In the genomic region with DNA sequence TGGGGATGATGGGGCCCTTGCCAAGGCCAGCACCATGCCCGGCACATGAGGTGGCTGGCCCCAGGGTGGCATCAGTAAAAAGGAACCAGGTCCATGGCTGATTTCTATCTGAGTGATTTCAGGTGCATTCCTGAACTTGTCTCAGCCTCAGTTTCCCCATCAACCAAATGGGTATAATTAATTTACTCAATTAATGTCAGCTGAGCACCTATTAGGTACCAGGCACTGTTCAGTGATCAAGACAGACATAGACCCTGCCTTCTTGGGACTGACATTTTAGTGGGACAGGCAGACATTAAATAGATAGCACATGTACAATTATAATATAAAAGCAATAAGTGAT, we compare ENCODE assay signal across 8 cellular contexts. TPM values are rescaled to one million over a fixed set of nuclear protein-coding genes. Genes with fewer than 3 reads are reported as not detected.
DNase-seq lines count a peak whose midpoint lies in the region; ATAC-seq, FAIRE-seq and TF ChIP-seq lines count a peak whose summit lies in the region.

No MANE protein-coding gene starts in this region.

- H3K27me3 ChIP-seq in RWPE2 (ENCODE audit: insufficient read depth, poor library complexity, severe bottlenecking) (no peaks in the 10 kb centered on the region), endothelial cell of umbilical vein (ENCODE audit: control insufficient read depth in 2 of 2, insufficient read depth in 2 of 2, low read length in 2 of 2) (no peaks in the 10 kb centered on the region), osteoblast (ENCODE audit: insufficient read depth, low read length) (no peaks in the 10 kb centered on the region)

- TF ChIP-seq POLR2A in A549 (IDR thresholded peaks at IDR 0.05; ENCODE audit: low read length) (no peak), endothelial cell of umbilical vein (IDR thresholded peaks at IDR 0.05; ENCODE audit: low read depth, low read length) (no peak)

- H3K79me2 ChIP-seq in endothelial cell of umbilical vein (ENCODE audit: control insufficient read depth, insufficient read depth, low read length) (no peaks in the 10 kb centered on the region), osteoblast (ENCODE audit: insufficient read depth, low read length) (no peaks in the 10 kb centered on the region)

- intact Hi-C loops in endothelial cell of umbilical vein (cut with micrococcal nuclease): loop anchor here (1.0 to 5.0 kb wide), 5 partner anchors 14 to 311 kb away; a partner anchor contains a TSS

- H2AFZ ChIP-seq in endothelial cell of umbilical vein (ENCODE audit: low read depth, low read length): no peak overlapping the region
- H2AFZ ChIP-seq in osteoblast (ENCODE audit: low read length): no peak overlapping the region

- no peak for DNase-seq in A549 (ENCODE audit: low read depth in 1 of 2, low spot score in 1 of 2)
- DNase-seq in RWPE2 (ENCODE audit: low spot score): no peak
- no peak for DNase-seq in endothelial cell of umbilical vein (ENCODE audit: low read depth, low spot score)
- DNase-seq in osteoblast (ENCODE audit: insufficient read length, low spot score, missing footprints): no peak
- no peak for DNase-seq in nucleus accumbens (lab: John Stamatoyannopoulos, UW)
- DNase-seq in GDM1 (lab: John Stamatoyannopoulos, UW): no peak

- H3K4me2 ChIP-seq in A549 (peak overlapping the region; percentile 92), endothelial cell of umbilical vein (ENCODE audit: insufficient read depth, low read length) (peak overlapping the region; percentile 6), osteoblast (ENCODE audit: insufficient read depth, low read length) (peak overlapping the region; percentile 61)

- 0 out of 3 replicates have a peak overlapping the region, but pooled peaks have one; percentile 1 for H3K4me3 ChIP-seq in A549
- H3K4me3 ChIP-seq in RWPE2 (ENCODE audit: severe bottlenecking): no peak overlapping the region
- H3K4me3 ChIP-seq in endothelial cell of umbilical vein (replicated peaks in 1 of 3; ENCODE audit: insufficient read depth in 1 of 3, low read depth in 1 of 3, low read length in 3 of 3): no peak overlapping the region
- H3K4me3 ChIP-seq in osteoblast (ENCODE audit: insufficient read depth, low read length): no peak overlapping the region

- 15% methylated on average over 1 of the region's 1 CpG for WGBS in A549 (ENCODE audit: missing lambda C conversion rate)

- TF ChIP-seq EP300 in A549 (IDR thresholded peaks at IDR 0.05): no peak

- peak overlapping the region; percentile 90 to 97 for H3K27ac ChIP-seq in A549
- peak overlapping the region; percentile 76 for H3K27ac ChIP-seq in RWPE2 (ENCODE audit: poor library complexity, severe bottlenecking)
- H3K27ac ChIP-seq in endothelial cell of umbilical vein (ENCODE audit: insufficient read depth, low read depth, low read length): peak overlapping the region; percentile 89
- peak overlapping the region; percentile 89 for H3K27ac ChIP-seq in osteoblast (ENCODE audit: low read depth, low read length)

- POLR2A ChIA-PET in A549 (lab: Yijun Ruan, JAX) (interaction anchor here (0.6 to 1.7 kb wide), 8 partner anchors 14 to 275 kb away, joined by 3 to 13 read pairs (median 4); a partner anchor contains a TSS), endothelial cell of umbilical vein (lab: Charles Lee) (interaction anchor here (2.2 kb wide), 1 partner anchor 13 kb away, joined by 20 read pairs; no protein-coding TSS in a partner anchor)

- FAIRE-seq in A549 (lab: Jason Lieb, UNC): no peak
- no peak for FAIRE-seq in endothelial cell of umbilical vein (lab: Jason Lieb, UNC)

- H4K20me1 ChIP-seq in endothelial cell of umbilical vein (replicated peaks; ENCODE audit: control insufficient read depth, extremely low read depth, insufficient read depth, low read length) (no peaks in the 10 kb centered on the region), osteoblast (ENCODE audit: insufficient read depth, low read length) (peaks cover 5% of the 10 kb centered on the region)

- dilution Hi-C loops in endothelial cell of umbilical vein (cut with MboI; ENCODE audit: extremely low pct_ligation_motif_present, low sequenced_read_pairs): no loop called here

- no TSS peak for BruUV-seq in endothelial cell of umbilical vein (replicated peaks; lab: Mats Ljungman, UMichigan)

- CTCF ChIA-PET in A549 (lab: Yijun Ruan, JAX): interaction anchor here (1.0 to 3.5 kb wide), 8 partner anchors 9 to 250 kb away, joined by 3 to 23 read pairs (median 7); a partner anchor contains a TSS
- CTCF ChIA-PET in endothelial cell of umbilical vein (lab: Charles Lee): interaction anchor here (0.9 to 4.0 kb wide), 7 partner anchors 8 to 557 kb away, joined by 3 to 34 read pairs (median 8); a partner anchor contains a TSS

- no peak overlapping the region for H3K9ac ChIP-seq in endothelial cell of umbilical vein (replicated peaks; ENCODE audit: extremely low read depth, insufficient read depth, low read length)

- no peak for TF ChIP-seq RAD21 in A549 (conservative IDR thresholded peaks at IDR 0.05 in 1 of 2, IDR thresholded peaks at IDR 0.05 in 1 of 2)

- H3K9me3 ChIP-seq in A549 (0 out of 3 replicates have a peak, but pooled peaks cover 4% of the 10 kb centered on the region), RWPE2 (ENCODE audit: severe bottlenecking) (no peaks in the 10 kb centered on the region), endothelial cell of umbilical vein (replicated peaks; ENCODE audit: control insufficient read depth, insufficient read depth, low read length) (no peaks in the 10 kb centered on the region), osteoblast (ENCODE audit: low read depth, low read length) (no peaks in the 10 kb centered on the region)

- H3K36me3 ChIP-seq in RWPE2 (ENCODE audit: low read depth) (no peaks in the 10 kb centered on the region), endothelial cell of umbilical vein (ENCODE audit: control insufficient read depth in 2 of 2, extremely low read depth in 1 of 2, insufficient read depth in 2 of 2, low read length in 2 of 2) (peaks cover 0 to 4% of the 10 kb centered on the region in 2 experiments), osteoblast (ENCODE audit: insufficient read depth, low read length) (peaks cover 73% of the 10 kb centered on the region)

- H3K4me1 ChIP-seq in A549 (peaks cover 65% of the 10 kb centered on the region), RWPE2 (ENCODE audit: insufficient read depth, poor library complexity, severe bottlenecking) (peaks cover 15% of the 10 kb centered on the region), endothelial cell of umbilical vein (ENCODE audit: control insufficient read depth, extremely low read depth, insufficient read depth, low read length) (peaks cover 30% of the 10 kb centered on the region), osteoblast (ENCODE audit: insufficient read depth, low read length) (peaks cover 23% of the 10 kb centered on the region)

- no peaks in the 10 kb centered on the region for H3K9me1 ChIP-seq in endothelial cell of umbilical vein (replicated peaks; ENCODE audit: control insufficient read depth, extremely low read depth, insufficient read depth, low read length)

- no peak for ATAC-seq in A549
- ATAC-seq in RWPE2 (ENCODE audit: low read depth): no peak
- no peak for ATAC-seq in GM18498 (IDR thresholded peaks at IDR 0.05; ENCODE audit: unreplicated experiment)
- no peak for ATAC-seq in HG02973 (IDR thresholded peaks at IDR 0.05; ENCODE audit: unreplicated experiment)

- TF ChIP-seq CTCF in A549 (IDR thresholded peaks at IDR 0.05): no peak
- no peak for TF ChIP-seq CTCF in RWPE2 (IDR thresholded peaks at IDR 0.05; ENCODE audit: poor library complexity, severe bottlenecking)
- TF ChIP-seq CTCF in endothelial cell of umbilical vein (IDR thresholded peaks at IDR 0.05; ENCODE audit: extremely low read depth in 1 of 2, insufficient read depth in 1 of 2, low read depth in 1 of 2, low read length in 2 of 2): no peak
- no peak for TF ChIP-seq CTCF in osteoblast (IDR thresholded peaks at IDR 0.05; ENCODE audit: extremely low read depth, low read depth, low read length)

TF ChIP-seq in A549, 52 proteins besides CTCF, POLR2A, EP300 and RAD21 (continues in another document):
- peak; percentile 74; the same call in 1 of the 2 replicates for TF ChIP-seq HDAC2 (IDR thresholded peaks at IDR 0.05)
- TF ChIP-seq, protein P1, sequence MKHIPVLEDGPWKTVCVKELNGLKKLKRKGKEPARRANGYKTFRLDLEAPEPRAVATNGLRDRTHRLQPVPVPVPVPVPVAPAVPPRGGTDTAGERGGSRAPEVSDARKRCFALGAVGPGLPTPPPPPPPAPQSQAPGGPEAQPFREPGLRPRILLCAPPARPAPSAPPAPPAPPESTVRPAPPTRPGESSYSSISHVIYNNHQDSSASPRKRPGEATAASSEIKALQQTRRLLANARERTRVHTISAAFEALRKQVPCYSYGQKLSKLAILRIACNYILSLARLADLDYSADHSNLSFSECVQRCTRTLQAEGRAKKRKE (CRISPR knock-in tag; IDR thresholded peaks at IDR 0.05; ENCODE audit: low read depth): no peak
- TF ChIP-seq KDM1A (IDR thresholded peaks at IDR 0.05; ENCODE audit: low read depth): peak; percentile 90

TF ChIP-seq in endothelial cell of umbilical vein, 7 proteins besides CTCF, POLR2A, EP300 and RAD21 (continues in another document):
- TF ChIP-seq POLR2AphosphoS5 (IDR thresholded peaks at IDR 0.05; ENCODE audit: insufficient read depth, low read depth, low read length): no peak
- TF ChIP-seq MYC (IDR thresholded peaks at IDR 0.05; ENCODE audit: low read depth, low read length): no peak
- no peak for TF ChIP-seq FOS (IDR thresholded peaks at IDR 0.05; ENCODE audit: borderline replicate concordance, insufficient read depth, low read length)
- TF ChIP-seq, protein P2, sequence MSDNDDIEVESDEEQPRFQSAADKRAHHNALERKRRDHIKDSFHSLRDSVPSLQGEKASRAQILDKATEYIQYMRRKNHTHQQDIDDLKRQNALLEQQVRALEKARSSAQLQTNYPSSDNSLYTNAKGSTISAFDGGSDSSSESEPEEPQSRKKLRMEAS (IDR thresholded peaks at IDR 0.05; ENCODE audit: insufficient read depth, insufficient read length): no peak
- TF ChIP-seq JUN (IDR thresholded peaks at IDR 0.05; ENCODE audit: borderline replicate concordance, insufficient read depth, insufficient read length, low read depth): no peak

RNA-seq across cellular contexts. Expression of a gene that starts 50.9 kb away (rescaled TPM):
- polyA plus RNA-seq in A549 (2011; rRNA removed): 73.3 and 76.2 TPM in 2 replicates
- 39.4 and 55.1 TPM in 2 replicates for polyA plus RNA-seq in A549 (2012; cell fraction: cytosol; rRNA removed)
- 144 and 151 TPM in 2 replicates for polyA plus RNA-seq in A549 (2012; cell fraction: nucleus; rRNA removed)
- 66.2 to 73.8 TPM (median 66.5 TPM) in 3 replicates for polyA plus RNA-seq in A549 (2017; fragmentation: RNase III; extraction: RNeasy Plus Mini Kit Qiagen cat#74134 plus additional on column Dnase treatment)
- polyA minus RNA-seq in A549 (2011; rRNA and poly(A)+ RNA removed): 141 and 148 TPM in 2 replicates
- 33.8 and 38.0 TPM in 2 replicates for total RNA-seq in endothelial cell of umbilical vein
- 24.8 and 25.7 TPM in 2 replicates for polyA plus RNA-seq in endothelial cell of umbilical vein
- polyA plus RNA-seq in endothelial cell of umbilical vein (2011; cell fraction: cytosol; rRNA removed): 16.9 and 19.1 TPM in 2 replicates
- polyA plus RNA-seq in endothelial cell of umbilical vein (2011; cell fraction: nucleus; rRNA removed): 51.5 and 59.3 TPM in 2 replicates
- 13.7 and 19.6 TPM in 2 replicates for polyA plus RNA-seq in endothelial cell of umbilical vein (2012)
- polyA minus RNA-seq in endothelial cell of umbilical vein: 75.0 and 82.1 TPM in 2 replicates
- polyA minus RNA-seq in endothelial cell of umbilical vein (2011; cell fraction: cytosol; rRNA and poly(A)+ RNA removed): 12.4 TPM
- 47.6 and 56.2 TPM in 2 replicates for polyA minus RNA-seq in endothelial cell of umbilical vein (2011; cell fraction: nucleus; rRNA and poly(A)+ RNA removed)
- 76.6 and 86.5 TPM in 2 replicates for total RNA-seq in osteoblast

Comparison
In these comparisons a context has a peak if more than half of its experiments do, and no peak if none do; other contexts are left out.
1. H3K4me2 ChIP-seq: peak in every context shown above with its lines; median percentile 92 in A549; 61 in osteoblast; 6 in endothelial cell of umbilical vein.